12 cellular contexts compared by ENCODE assay signal in genomic region chr1:64882574-64883255, GRCh38.
A peak's percentile ranks its signal among the peaks of the same experiment; 100 is the strongest.
DNase-seq lines count a peak whose midpoint lies in the region; ATAC-seq and TF ChIP-seq lines count a peak whose summit lies in the region.
"Had no signal": no experiment of that assay in that cellular context is flagged by ENCODE, and none has a peak within 500 bp of the region (broad histone marks: within the 10 kb centered on the region; RNA-seq: fewer than 3 reads in every experiment).

No MANE protein-coding gene starts in this region.

- peak; percentile 38 for ATAC-seq in CD8-positive, alpha-beta T cell
- ATAC-seq in GM19372 (IDR thresholded peaks at IDR 0.05; ENCODE audit: low read depth, unreplicated experiment) (peak; percentile 93), HG02759 (IDR thresholded peaks at IDR 0.05; ENCODE audit: unreplicated experiment) (peak; percentile 75), HG03571 (IDR thresholded peaks at IDR 0.05; ENCODE audit: unreplicated experiment) (peak; percentile 66)

- H3K27me3 ChIP-seq in CD8-positive, alpha-beta T cell (ENCODE audit: insufficient read depth, low read length) = no peaks in the 10 kb centered on the region
- H3K27me3 ChIP-seq: Peyer's patch, right lobe of liver had no signal

- no peak overlapping the region for H3K4me3 Mint-ChIP-seq in CD8-positive, alpha-beta T cell

- peaks cover 67% of the 10 kb centered on the region for H3K36me3 Mint-ChIP-seq in CD8-positive, alpha-beta T cell

- peaks cover 87% of the 10 kb centered on the region for H3K4me1 Mint-ChIP-seq in CD8-positive, alpha-beta T cell (ENCODE audit: low read depth)

- H3K9me3 Mint-ChIP-seq in CD8-positive, alpha-beta T cell = no peaks in the 10 kb centered on the region

- no peaks in the 10 kb centered on the region for H3K9me3 ChIP-seq in CD8-positive, alpha-beta T cell (ENCODE audit: low read length)
- H3K9me3 ChIP-seq: Peyer's patch, right lobe of liver had no signal

- peaks cover 13% of the 10 kb centered on the region for H3K36me3 ChIP-seq in CD8-positive, alpha-beta T cell (ENCODE audit: insufficient read depth, low read length)

- intact Hi-C loops in CD8-positive, alpha-beta T cell (cut with DNase I, micrococcal nuclease) = no loop called here

- TF ChIP-seq CTCF in CD8-positive, alpha-beta T cell (IDR thresholded peaks at IDR 0.05) = no peak

- peak in 1 of 7 experiments; percentile 6 for DNase-seq in CD8-positive, alpha-beta T cell
- DNase-seq in NCI-H446 (lab: John Stamatoyannopoulos, UW) (no peak), LoVo (ENCODE audit: low spot score) (no peak), EL (no peak)
- no peak for DNase-seq in activated CD4-positive, alpha-beta T cell treated with anti-CD3 and anti-CD28 coated beads for 48 hours
- DNase-seq: activated T-cell treated with anti-CD3 and anti-CD28 coated beads, Interleukin-2, amount 50 U/mL, for 1 hour; NCI-H2029; Peyer's patch; right lobe of liver had no signal

- peak overlapping the region; percentile 16 for H3K27ac Mint-ChIP-seq in CD8-positive, alpha-beta T cell

- H3K27me3 Mint-ChIP-seq in CD8-positive, alpha-beta T cell (ENCODE audit: low read depth) = no peaks in the 10 kb centered on the region

- no peak overlapping the region for H3K4me3 ChIP-seq in CD8-positive, alpha-beta T cell (ENCODE audit: low read depth, low read length)
- H3K4me3 ChIP-seq: Peyer's patch, right lobe of liver had no signal

- POLR2A ChIA-PET in CD8-positive, alpha-beta T cell (lab: Charles Lee) = interaction anchor here (1.2 to 1.8 kb wide), 2 partner anchors 12 to 84 kb away, joined by 3 to 5 read pairs; no protein-coding TSS in a partner anchor

- H3K27ac ChIP-seq in CD8-positive, alpha-beta T cell (ENCODE audit: low read depth, low read length) = peak overlapping the region; percentile 2
- H3K27ac ChIP-seq: right lobe of liver had no signal

- CTCF ChIA-PET in CD8-positive, alpha-beta T cell (lab: Charles Lee) = interaction anchor here (0.7 kb wide), 1 partner anchor 193 kb away, joined by 3 read pairs; no protein-coding TSS in a partner anchor

- peaks cover 55% of the 10 kb centered on the region for H3K4me1 ChIP-seq in CD8-positive, alpha-beta T cell (ENCODE audit: insufficient read depth, low read length)
- H3K4me1 ChIP-seq: right lobe of liver had no signal

Comparison
In these comparisons a context has a peak if more than half of its experiments do, and no peak if none do; other contexts are left out.
1. ATAC-seq: peak in every context shown above with its lines; median percentile 93 in GM19372; 75 in HG02759; 66 in HG03571; 38 in CD8-positive, alpha-beta T cell.